16 cellular contexts compared by ENCODE assay signal in genomic region chr22:45120931-45121330, GRCh38. TPM values are rescaled to one million over a fixed set of nuclear protein-coding genes. Genes with fewer than 3 reads are reported as not detected.
DNase-seq lines count a peak whose midpoint lies in the region; ATAC-seq and TF ChIP-seq lines count a peak whose summit lies in the region.
"Had no signal": no experiment of that assay in that cellular context is flagged by ENCODE, and none has a peak within 500 bp of the region (broad histone marks: within the 10 kb centered on the region; RNA-seq: fewer than 3 reads in every experiment).

No MANE protein-coding gene starts in this region.

- no peaks in the 10 kb centered on the region for H3K36me3 Mint-ChIP-seq in effector memory CD8-positive, alpha-beta T cell (ENCODE audit: insufficient read depth)
- H3K36me3 Mint-ChIP-seq in activated T-cell treated with anti-CD3 and anti-CD28 coated beads, Interleukin-2, amount 50 U/mL, for 72 hours (ENCODE audit: insufficient read depth in 2 of 2): no peaks in the 10 kb centered on the region
- H3K36me3 Mint-ChIP-seq: CD4-positive, CD25-positive, alpha-beta regulatory T cell had no signal

- H3K36me3 ChIP-seq in uterus: no peaks in the 10 kb centered on the region

- H3K27ac ChIP-seq in 22Rv1 (peak overlapping the region; percentile 46), uterus (no peak overlapping the region)
- H3K27ac ChIP-seq: PC-9 had no signal

- DNase-seq in HT1080 (ENCODE audit: low read depth): peak; percentile 70
- DNase-seq in NCI-H748 (lab: John Stamatoyannopoulos, UW; ENCODE audit: unreplicated experiment): peak; percentile 77
- peak; percentile 77 for DNase-seq in amniotic epithelial cell (ENCODE audit: low read depth)
- no peak for DNase-seq in uterus
- DNase-seq in effector memory CD8-positive, alpha-beta T cell: no peak
- DNase-seq in activated T-cell treated with anti-CD3 and anti-CD28 coated beads, Interleukin-2, amount 50 U/mL, for 72 hours: no peak
- DNase-seq in NCI-H1092 treated with DMSO at 0.1 percent for 48 hours (lab: John Stamatoyannopoulos, UW): no peak
- DNase-seq: ACHN; CD4-positive, CD25-positive, alpha-beta regulatory T cell; HFFc6; KG1; PC-9; SK-N-SH had no signal

- H3K27me3 Mint-ChIP-seq in effector memory CD8-positive, alpha-beta T cell: peaks cover 0 to 19% of the 10 kb centered on the region in 2 donors
- H3K27me3 Mint-ChIP-seq in activated T-cell treated with anti-CD3 and anti-CD28 coated beads, Interleukin-2, amount 50 U/mL, for 72 hours (ENCODE audit: low read depth): no peaks in the 10 kb centered on the region

- H3K27ac Mint-ChIP-seq in effector memory CD8-positive, alpha-beta T cell: no peak overlapping the region
- H3K27ac Mint-ChIP-seq in activated T-cell treated with anti-CD3 and anti-CD28 coated beads, Interleukin-2, amount 50 U/mL, for 72 hours: no peak overlapping the region
- H3K27ac Mint-ChIP-seq: CD4-positive, CD25-positive, alpha-beta regulatory T cell; HFFc6; T-helper 1 cell treated with Interleukin-12 subunit alpha and Interleukin-12 subunit beta and Interleukin-4 antibody, amounts not matched to agents 30 μg/mL and 1 μg/mL, for 36 hours had no signal

- no peaks in the 10 kb centered on the region for H3K4me1 Mint-ChIP-seq in effector memory CD8-positive, alpha-beta T cell (ENCODE audit: low read depth in 2 of 2)
- H3K4me1 Mint-ChIP-seq in activated T-cell treated with anti-CD3 and anti-CD28 coated beads, Interleukin-2, amount 50 U/mL, for 72 hours (ENCODE audit: low read depth): no peaks in the 10 kb centered on the region
- H3K4me1 Mint-ChIP-seq: CD4-positive, CD25-positive, alpha-beta regulatory T cell had no signal

- intact Hi-C loops in uterus (cut with DNase I; ENCODE audit: low total_unique reads): no loop called here

- no peak overlapping the region for H3K4me3 ChIP-seq in uterus
- H3K4me3 ChIP-seq: PC-9 had no signal

- no peak for TF ChIP-seq CTCF in 22Rv1 (IDR thresholded peaks at IDR 0.05)
- no peak for TF ChIP-seq CTCF in uterus (IDR thresholded peaks at IDR 0.05)

- H3K9me3 ChIP-seq in uterus: no peaks in the 10 kb centered on the region
- H3K9me3 ChIP-seq: SK-N-SH had no signal

- H3K27me3 ChIP-seq in uterus: no peaks in the 10 kb centered on the region

- no peaks in the 10 kb centered on the region for H3K4me1 ChIP-seq in uterus

- H3K4me3 Mint-ChIP-seq in effector memory CD8-positive, alpha-beta T cell: no peak overlapping the region
- no peak overlapping the region for H3K4me3 Mint-ChIP-seq in activated T-cell treated with anti-CD3 and anti-CD28 coated beads, Interleukin-2, amount 50 U/mL, for 72 hours
- H3K4me3 Mint-ChIP-seq: CD4-positive, CD25-positive, alpha-beta regulatory T cell; HFFc6; T-helper 1 cell treated with Interleukin-12 subunit alpha and Interleukin-12 subunit beta and Interleukin-4 antibody, amounts not matched to agents 30 μg/mL and 1 μg/mL, for 36 hours had no signal

- no peak for TF ChIP-seq POLR2A in uterus (IDR thresholded peaks at IDR 0.05)

- no peaks in the 10 kb centered on the region for H3K9me3 Mint-ChIP-seq in effector memory CD8-positive, alpha-beta T cell
- peaks cover 0 to 2% of the 10 kb centered on the region in 2 donors for H3K9me3 Mint-ChIP-seq in activated T-cell treated with anti-CD3 and anti-CD28 coated beads, Interleukin-2, amount 50 U/mL, for 72 hours
- H3K9me3 Mint-ChIP-seq: HFFc6; T-helper 1 cell treated with Interleukin-12 subunit alpha and Interleukin-12 subunit beta and Interleukin-4 antibody, amounts not matched to agents 30 μg/mL and 1 μg/mL, for 36 hours had no signal

- no peak for ATAC-seq in effector memory CD8-positive, alpha-beta T cell (replicated peaks)
- no peak for ATAC-seq in activated T-cell treated with anti-CD3 and anti-CD28 coated beads, Interleukin-2, amount 50 U/mL, for 72 hours (replicated peaks in 1 of 2)
- ATAC-seq: Right ventricle myocardium inferior had no signal

RNA-seq across cellular contexts. Expression of gene NUP50, which starts 42.8 kb away (rescaled TPM):
- total RNA-seq in HT1080 (2014; rRNA removed; shearing (Covaris generic)): 124 and 160 TPM in 2 replicates
- polyA plus RNA-seq in HT1080 (2015; cell fraction: cytosol; rRNA removed): 55.6 and 61.8 TPM in 2 replicates
- polyA plus RNA-seq in HT1080 (2015; cell fraction: nucleus; rRNA removed): 76.3 and 84.0 TPM in 2 replicates
- 100 to 1,000 TPM in 2 of 4 donors, 10 to 100 TPM in 2; 45.7 to 558 (median 101) TPM for total RNA-seq in uterus
- 100 to 1,000 TPM; 162 to 184 TPM for total RNA-seq in activated T-cell treated with anti-CD3 and anti-CD28 coated beads, Interleukin-2, amount 50 U/mL, for 72 hours

Comparison
In these comparisons a context has a peak if more than half of its experiments do, and no peak if none do; other contexts are left out.
1. DNase-seq: peak in HT1080 (single experiment), NCI-H748 (single experiment) and amniotic epithelial cell (single experiment); none in uterus (0 of 2), effector memory CD8-positive, alpha-beta T cell (0 of 3), activated T-cell treated with anti-CD3 and anti-CD28 coated beads, Interleukin-2, amount 50 U/mL, for 72 hours (0 of 2) and NCI-H1092 treated with DMSO at 0.1 percent for 48 hours (single experiment).